Comparison of ENCODE assay signal across 15 cellular contexts in genomic region chr6:34190504-34191122, GRCh38. TPM values are rescaled to one million over a fixed set of nuclear protein-coding genes. Genes with fewer than 3 reads are reported as not detected.
DNase-seq lines count a peak whose midpoint lies in the region; ATAC-seq and TF ChIP-seq lines count a peak whose summit lies in the region.
"Had no signal": no experiment of that assay in that cellular context is flagged by ENCODE, and none has a peak within 500 bp of the region (broad histone marks: within the 10 kb centered on the region; RNA-seq: fewer than 3 reads in every experiment).

No MANE protein-coding gene starts in this region.

- H3K79me2 ChIP-seq in neural progenitor cell (ENCODE audit: low read depth): no peaks in the 10 kb centered on the region

- no peaks in the 10 kb centered on the region for H3K36me3 ChIP-seq in neural progenitor cell
- H3K36me3 ChIP-seq: breast epithelium, esophagus muscularis mucosa, left lung, ovary, vagina had no signal

- no peak overlapping the region for H3K27ac Mint-ChIP-seq in neural progenitor cell

- H3K4me1 Mint-ChIP-seq in neural progenitor cell: peaks cover 2% of the 10 kb centered on the region

- no peaks in the 10 kb centered on the region for H3K9me3 Mint-ChIP-seq in neural progenitor cell

- peak; percentile 0 for DNase-seq in GM03348 (ENCODE audit: low spot score)
- DNase-seq in NCI-H1092 (lab: John Stamatoyannopoulos, UW): peak; percentile 11
- DNase-seq in choroid plexus epithelial cell (ENCODE audit: low read depth): no peak
- no peak for DNase-seq in neural progenitor cell (ENCODE audit: low spot score)
- no peak for DNase-seq in GDM1 (lab: John Stamatoyannopoulos, UW)
- DNase-seq: ovary had no signal

- H3K27ac ChIP-seq in neural progenitor cell: no peak overlapping the region
- H3K27ac ChIP-seq: breast epithelium, esophagus muscularis mucosa, left lung, ovary, vagina had no signal

- no peak overlapping the region for H3K9ac ChIP-seq in neural progenitor cell

- no peak overlapping the region for H3K4me3 Mint-ChIP-seq in neural progenitor cell

- no peaks in the 10 kb centered on the region for H3K4me1 ChIP-seq in neural progenitor cell
- H3K4me1 ChIP-seq: breast epithelium, esophagus muscularis mucosa, left lung, vagina had no signal

- peaks cover 2% of the 10 kb centered on the region for H3K27me3 Mint-ChIP-seq in neural progenitor cell (ENCODE audit: insufficient read depth, low read depth)

- H3F3A ChIP-seq in neural progenitor cell (ENCODE audit: low read depth): no peaks in the 10 kb centered on the region

- TF ChIP-seq CTCF in choroid plexus epithelial cell (conservative IDR thresholded peaks at IDR 0.05; ENCODE audit: low read depth, low read length) (peak; percentile 13), neural progenitor cell (IDR thresholded peaks at IDR 0.05) (peak; percentile 12)

- no peak overlapping the region for H3K4me2 ChIP-seq in neural progenitor cell

- H3K36me3 Mint-ChIP-seq in neural progenitor cell: no peaks in the 10 kb centered on the region

- H3K9me3 ChIP-seq in neural progenitor cell (ENCODE audit: low read depth): no peaks in the 10 kb centered on the region
- H3K9me3 ChIP-seq: breast epithelium, esophagus muscularis mucosa, left lung, ovary, vagina had no signal

- ATAC-seq in GM21390 (IDR thresholded peaks at IDR 0.05; ENCODE audit: unreplicated experiment) (no peak), HG03196 (IDR thresholded peaks at IDR 0.05; ENCODE audit: unreplicated experiment) (no peak)
- ATAC-seq: left lung had no signal

- no peak overlapping the region for H3K4me3 ChIP-seq in choroid plexus epithelial cell (ENCODE audit: low read depth, low read length)
- no peak overlapping the region for H3K4me3 ChIP-seq in neural progenitor cell
- H3K4me3 ChIP-seq: breast epithelium, esophagus muscularis mucosa, left lung, ovary, vagina had no signal

- H2AFZ ChIP-seq in neural progenitor cell (replicated peaks): no peak overlapping the region

- H4K20me1 ChIP-seq in neural progenitor cell (ENCODE audit: low read depth): no peaks in the 10 kb centered on the region

- H3K27me3 ChIP-seq in neural progenitor cell: peaks cover 7% of the 10 kb centered on the region
- H3K27me3 ChIP-seq: breast epithelium, esophagus muscularis mucosa, left lung, ovary, vagina had no signal

RNA-seq across cellular contexts. Expression of gene GRM4, which starts 44.7 kb away (rescaled TPM):
- total RNA-seq in neural progenitor cell (ENCODE audit: low replicate concordance): 1.2 and 1.8 TPM in 2 replicates
- total RNA-seq: breast epithelium, esophagus muscularis mucosa, glomerular endothelial cell, left lung, NCI-H460, subcutaneous adipose tissue, vagina had no signal

RNA-seq across cellular contexts. Expression of gene HMGA1, which starts 46.1 kb away (rescaled TPM):
- 417 and 1,058 TPM in 2 replicates for total RNA-seq in neural progenitor cell (ENCODE audit: low replicate concordance)

RNA-seq across cellular contexts. Expression of gene SMIM29, which starts 58.2 kb away (rescaled TPM):
- total RNA-seq in neural progenitor cell (ENCODE audit: low replicate concordance): 2.4 and 8.9 TPM in 2 replicates

Comparison
In these comparisons a context has a peak if more than half of its experiments do, and no peak if none do; other contexts are left out.
1. DNase-seq: peak in GM03348 (single experiment) and NCI-H1092 (single experiment); none in choroid plexus epithelial cell (single experiment), neural progenitor cell (single experiment) and GDM1 (single experiment).